ENCODE assay signal across 8 cellular contexts in the genomic region with DNA sequence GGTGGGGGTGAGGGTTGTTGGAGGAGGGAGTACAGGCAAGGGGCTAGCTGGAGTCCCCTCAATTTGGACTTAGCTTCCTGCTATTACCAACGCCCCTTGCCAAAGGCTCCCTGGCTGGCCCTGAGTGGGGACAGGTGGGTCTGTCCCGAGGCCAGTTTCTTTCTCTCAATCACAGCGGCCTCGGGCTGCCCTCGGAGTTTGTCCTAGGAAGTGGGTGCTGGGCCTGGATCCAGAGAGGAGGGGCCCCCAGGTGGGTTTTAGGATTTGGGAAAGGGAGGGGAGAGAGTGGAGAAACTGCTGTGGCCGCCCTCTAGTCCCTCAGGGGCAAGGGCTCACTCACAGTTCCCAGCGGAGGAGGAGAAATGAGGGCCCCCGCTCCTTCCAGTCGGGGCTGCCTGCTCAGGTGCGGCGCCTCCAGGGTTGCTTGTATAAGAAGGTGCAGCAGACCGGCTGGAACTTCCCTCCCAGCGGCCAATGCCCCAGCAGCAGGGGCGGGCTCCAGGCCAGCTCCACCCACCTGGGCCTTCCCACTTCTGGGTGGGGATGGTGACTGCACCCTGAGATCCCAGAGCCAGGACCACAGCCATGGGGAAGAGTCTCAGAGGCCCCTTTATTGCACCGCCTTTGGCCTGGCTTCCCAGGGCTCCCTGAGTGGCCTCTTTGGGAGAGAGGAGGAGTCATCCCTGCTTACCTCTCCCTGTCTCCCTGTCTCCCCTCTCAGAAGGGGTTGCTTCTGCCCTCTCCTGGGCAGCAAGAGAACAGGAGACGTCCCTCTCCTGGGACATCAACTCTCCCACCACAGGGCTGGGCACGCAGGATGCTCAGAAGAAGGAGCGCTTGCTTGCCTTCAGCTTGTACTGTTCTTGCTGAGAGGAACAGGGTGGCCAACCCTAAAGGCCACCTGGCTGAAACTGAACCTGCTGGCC.
DNase-seq lines count a peak whose midpoint lies in the region; ATAC-seq lines count a peak whose summit lies in the region.

No MANE protein-coding gene starts in this region.

- no peak overlapping the region for H3K27ac Mint-ChIP-seq in activated T-helper 1 cell treated with anti-CD3 and anti-CD28 coated beads, Interleukin-12 subunit alpha, Interleukin-12 subunit beta, Interleukin-2, Interleukin-4 antibody, amounts not matched to agents 30 ng/mL and 10 ng/mL and 1 ng/mL, durations not matched to agents 14 hours and 24 hours and 36 hours

- H3K4me1 Mint-ChIP-seq in activated T-helper 1 cell treated with anti-CD3 and anti-CD28 coated beads, Interleukin-12 subunit alpha, Interleukin-12 subunit beta, Interleukin-2, Interleukin-4 antibody, amounts not matched to agents 30 ng/mL and 10 ng/mL and 1 ng/mL, durations not matched to agents 14 hours and 24 hours and 36 hours (ENCODE audit: low read depth): peaks cover 11% of the 10 kb centered on the region

- intact Hi-C loops in activated T-helper 1 cell treated with anti-CD3 and anti-CD28 coated beads, Interleukin-12 subunit alpha, Interleukin-12 subunit beta, Interleukin-2, Interleukin-4 antibody, amounts not matched to agents 30 ng/mL and 10 ng/mL and 1 ng/mL, durations not matched to agents 14 hours and 24 hours and 36 hours (cut with micrococcal nuclease): no loop called here

- H3K9me3 Mint-ChIP-seq in activated T-helper 1 cell treated with anti-CD3 and anti-CD28 coated beads, Interleukin-12 subunit alpha, Interleukin-12 subunit beta, Interleukin-2, Interleukin-4 antibody, amounts not matched to agents 30 ng/mL and 10 ng/mL and 1 ng/mL, durations not matched to agents 14 hours and 24 hours and 36 hours: no peaks in the 10 kb centered on the region

- ATAC-seq in GM21526 (IDR thresholded peaks at IDR 0.05; ENCODE audit: low FRiP score, unreplicated experiment): no peak
- ATAC-seq in HG02852 (IDR thresholded peaks at IDR 0.05; ENCODE audit: unreplicated experiment): no peak

- peaks cover 7% of the 10 kb centered on the region for H3K36me3 Mint-ChIP-seq in activated T-helper 1 cell treated with anti-CD3 and anti-CD28 coated beads, Interleukin-12 subunit alpha, Interleukin-12 subunit beta, Interleukin-2, Interleukin-4 antibody, amounts not matched to agents 30 ng/mL and 10 ng/mL and 1 ng/mL, durations not matched to agents 14 hours and 24 hours and 36 hours (ENCODE audit: low read depth)

- DNase-seq in activated CD8-positive, alpha-beta memory T cell treated with anti-CD3 and anti-CD28 coated beads for 24 hours: peak; percentile 58
- no peak for DNase-seq in activated CD8-positive, alpha-beta memory T cell treated with anti-CD3 and anti-CD28 coated beads, Interleukin-2, amount 50 U/mL, for 4 hours
- DNase-seq in NCI-H1417 treated with DMSO at 0.1 percent for 48 hours (lab: John Stamatoyannopoulos, UW): peak; percentile 1
- DNase-seq in amniotic epithelial cell (ENCODE audit: low read depth): peak; percentile 50
- peak; percentile 55 for DNase-seq in kidney glomerular epithelial cell (lab: John Stamatoyannopoulos, UW)
- DNase-seq in activated T-helper 1 cell treated with anti-CD3 and anti-CD28 coated beads, Interleukin-12 subunit alpha, Interleukin-12 subunit beta, Interleukin-2, Interleukin-4 antibody, amounts not matched to agents 30 ng/mL and 10 ng/mL and 1 ng/mL, durations not matched to agents 14 hours and 24 hours and 36 hours (ENCODE audit: low spot score): no peak

- H3K4me3 Mint-ChIP-seq in activated T-helper 1 cell treated with anti-CD3 and anti-CD28 coated beads, Interleukin-12 subunit alpha, Interleukin-12 subunit beta, Interleukin-2, Interleukin-4 antibody, amounts not matched to agents 30 ng/mL and 10 ng/mL and 1 ng/mL, durations not matched to agents 14 hours and 24 hours and 36 hours: no peak overlapping the region

- peaks cover 4% of the 10 kb centered on the region for H3K27me3 Mint-ChIP-seq in activated T-helper 1 cell treated with anti-CD3 and anti-CD28 coated beads, Interleukin-12 subunit alpha, Interleukin-12 subunit beta, Interleukin-2, Interleukin-4 antibody, amounts not matched to agents 30 ng/mL and 10 ng/mL and 1 ng/mL, durations not matched to agents 14 hours and 24 hours and 36 hours (ENCODE audit: insufficient read depth)

Comparison
In these comparisons a context has a peak if more than half of its experiments do, and no peak if none do; other contexts are left out.
1. DNase-seq: peak in activated CD8-positive, alpha-beta memory T cell treated with anti-CD3 and anti-CD28 coated beads for 24 hours (single experiment), NCI-H1417 treated with DMSO at 0.1 percent for 48 hours (single experiment), amniotic epithelial cell (single experiment) and kidney glomerular epithelial cell (single experiment); none in activated CD8-positive, alpha-beta memory T cell treated with anti-CD3 and anti-CD28 coated beads, Interleukin-2, amount 50 U/mL, for 4 hours (single experiment) and activated T-helper 1 cell treated with anti-CD3 and anti-CD28 coated beads, Interleukin-12 subunit alpha, Interleukin-12 subunit beta, Interleukin-2, Interleukin-4 antibody, amounts not matched to agents 30 ng/mL and 10 ng/mL and 1 ng/mL, durations not matched to agents 14 hours and 24 hours and 36 hours (single experiment).